ENCODE assay signal across 23 cellular contexts in the genomic region with DNA sequence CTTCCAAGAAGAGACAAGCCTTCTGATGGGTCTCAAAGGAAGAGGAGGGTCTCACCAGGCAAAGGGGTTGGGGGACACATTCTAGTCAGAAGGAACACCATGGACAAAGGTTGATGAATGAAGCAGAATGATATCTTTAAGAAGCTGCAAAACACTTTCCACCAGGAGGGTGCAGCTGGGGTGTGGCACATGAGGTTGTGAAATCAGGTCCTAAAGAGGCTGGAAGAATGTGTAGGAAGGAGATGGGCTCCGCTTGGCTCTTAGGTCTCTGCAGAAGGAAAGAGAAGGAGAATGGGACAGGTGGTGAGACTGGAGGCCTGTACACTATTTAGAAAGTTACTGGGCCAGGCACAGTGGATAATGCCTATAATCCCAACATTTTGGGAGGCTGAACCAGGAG.
"Had no signal": no experiment of that assay in that cellular context is flagged by ENCODE, and none has a peak within 500 bp of the region (broad histone marks: within the 10 kb centered on the region; RNA-seq: fewer than 3 reads in every experiment).

No MANE protein-coding gene starts in this region.

- H3K9me3 Mint-ChIP-seq: activated CD4-positive, alpha-beta T cell treated with anti-CD3 and anti-CD28 coated beads, Interleukin-2, amount 10 ng/mL, durations not matched to agents 7 days and 5 days; activated CD8-positive, alpha-beta T cell treated with anti-CD3 and anti-CD28 coated beads for 36 hours; activated naive CD4-positive, alpha-beta T cell treated with anti-CD3 and anti-CD28 coated beads, Interleukin-2, amount 10 ng/mL, durations not matched to agents 7 days and 5 days; T-cell; T-helper 2 cell treated with Interferon-gamma antibody and Interleukin-4, amounts not matched to agents 5 μg/mL and 100 μg/mL, for 36 hours had no signal

- H3K27me3 Mint-ChIP-seq: activated CD8-positive, alpha-beta memory T cell treated with anti-CD3 and anti-CD28 coated beads, Interleukin-2, amount 10 ng/mL, durations not matched to agents 7 days and 5 days; activated CD8-positive, alpha-beta T cell treated with anti-CD3 and anti-CD28 coated beads for 36 hours; T-cell had no signal

- H3K4me3 Mint-ChIP-seq: activated CD4-positive, alpha-beta T cell treated with anti-CD3 and anti-CD28 coated beads, Interleukin-2, amount 10 ng/mL, durations not matched to agents 7 days and 5 days; activated CD8-positive, alpha-beta memory T cell treated with anti-CD3 and anti-CD28 coated beads, Interleukin-2, amount 10 ng/mL, durations not matched to agents 7 days and 5 days; activated CD8-positive, alpha-beta T cell treated with anti-CD3 and anti-CD28 coated beads for 36 hours; activated naive CD4-positive, alpha-beta T cell treated with anti-CD3 and anti-CD28 coated beads, Interleukin-2, amount 10 ng/mL, durations not matched to agents 7 days and 5 days; immature natural killer cell; T-cell; T-helper 2 cell treated with Interferon-gamma antibody and Interleukin-4, amounts not matched to agents 5 μg/mL and 100 μg/mL, for 36 hours had no signal

- DNase-seq: activated CD4-positive, alpha-beta T cell treated with anti-CD3 and anti-CD28 coated beads, Interleukin-2, amount 10 ng/mL, durations not matched to agents 7 days and 5 days; activated CD4-positive, CD25-positive, alpha-beta regulatory T cell treated with anti-CD3 and anti-CD28 coated beads, Interleukin-2, amount 50 U/mL, for 72 hours; activated CD8-positive, alpha-beta memory T cell treated with anti-CD3 and anti-CD28 coated beads, Interleukin-2, amount 10 ng/mL, durations not matched to agents 7 days and 5 days; activated CD8-positive, alpha-beta T cell treated with anti-CD3 and anti-CD28 coated beads for 36 hours; activated effector memory CD4-positive, alpha-beta T cell treated with anti-CD3 and anti-CD28 coated beads, Interleukin-2, amount 50 U/mL, for 16 hours; activated naive CD4-positive, alpha-beta T cell treated with anti-CD3 and anti-CD28 coated beads, Interleukin-2, amount 10 ng/mL, durations not matched to agents 7 days and 5 days; activated T-cell treated with anti-CD3 and anti-CD28 coated beads for 4 hours; amygdala; cerebellar nuclear complex; cortex of kidney; foreskin fibroblast; immature natural killer cell; left ventricle myocardium inferior; occipital lobe; posterior cingulate gyrus; stimulated activated CD4-positive, alpha-beta T cell treated with anti-CD3 and anti-CD28 coated beads, Interleukin-15, amount 100 ng/mL, for 24 hours; stimulated activated naive CD4-positive, alpha-beta T cell; T-cell had no signal

- H3K27ac ChIP-seq: left ventricle myocardium inferior, thoracic aorta, upper lobe of left lung had no signal

- H3K9me3 ChIP-seq: left ventricle myocardium inferior, thoracic aorta, upper lobe of left lung had no signal

- H3K27ac Mint-ChIP-seq: activated CD4-positive, alpha-beta T cell treated with anti-CD3 and anti-CD28 coated beads, Interleukin-2, amount 10 ng/mL, durations not matched to agents 7 days and 5 days; activated CD8-positive, alpha-beta memory T cell treated with anti-CD3 and anti-CD28 coated beads, Interleukin-2, amount 10 ng/mL, durations not matched to agents 7 days and 5 days; activated CD8-positive, alpha-beta T cell treated with anti-CD3 and anti-CD28 coated beads for 36 hours; activated naive CD4-positive, alpha-beta T cell treated with anti-CD3 and anti-CD28 coated beads, Interleukin-2, amount 10 ng/mL, durations not matched to agents 7 days and 5 days; T-cell; T-helper 2 cell treated with Interferon-gamma antibody and Interleukin-4, amounts not matched to agents 5 μg/mL and 100 μg/mL, for 36 hours had no signal

- H3K36me3 Mint-ChIP-seq: activated CD8-positive, alpha-beta memory T cell treated with anti-CD3 and anti-CD28 coated beads, Interleukin-2, amount 10 ng/mL, durations not matched to agents 7 days and 5 days; activated naive CD4-positive, alpha-beta T cell treated with anti-CD3 and anti-CD28 coated beads, Interleukin-2, amount 10 ng/mL, durations not matched to agents 7 days and 5 days; immature natural killer cell; T-cell had no signal

- ATAC-seq: activated CD8-positive, alpha-beta memory T cell treated with anti-CD3 and anti-CD28 coated beads, Interleukin-2, amount 10 ng/mL, durations not matched to agents 7 days and 5 days; activated CD8-positive, alpha-beta T cell treated with anti-CD3 and anti-CD28 coated beads for 36 hours; sciatic nerve; T-cell had no signal

- H3K27me3 ChIP-seq: upper lobe of left lung had no signal

- H3K4me3 ChIP-seq: left ventricle myocardium inferior, smooth muscle cell, thoracic aorta, upper lobe of left lung had no signal

- H3K4me1 Mint-ChIP-seq: activated CD8-positive, alpha-beta memory T cell treated with anti-CD3 and anti-CD28 coated beads, Interleukin-2, amount 10 ng/mL, durations not matched to agents 7 days and 5 days had no signal

- H3K4me2 ChIP-seq: smooth muscle cell had no signal

- H3K36me3 ChIP-seq: left ventricle myocardium inferior, thoracic aorta, upper lobe of left lung had no signal
